Comparison of ENCODE assay signal across 8 cellular contexts in genomic region chr2:136116813-136117390, GRCh38. TPM values are rescaled to one million over a fixed set of nuclear protein-coding genes. Genes with fewer than 3 reads are reported as not detected.
DNase-seq lines count a peak whose midpoint lies in the region; ATAC-seq lines count a peak whose summit lies in the region.

No MANE protein-coding gene starts in this region.

- no peak overlapping the region for H2BK5ac ChIP-seq in mesendoderm (ENCODE audit: low read length)

- no peak overlapping the region for H3K27ac ChIP-seq in mesendoderm (ENCODE audit: low read depth, low read length)

- WGBS in mesendoderm (ENCODE audit: extremely low coverage, insufficient coverage, low lambda C conversion rate), result no CpG with 5 or more reads among the region's 57 CpGs

- peak overlapping the region; percentile 66 for H3K18ac ChIP-seq in mesendoderm (ENCODE audit: low read length)

- H4K8ac ChIP-seq in mesendoderm (ENCODE audit: low read depth, low read length), result no peak overlapping the region

- H3K27me3 Mint-ChIP-seq in central memory CD8-positive, alpha-beta T cell, result no peaks in the 10 kb centered on the region
- H3K27me3 Mint-ChIP-seq in stimulated activated naive CD8-positive, alpha-beta T cell treated with anti-CD3 and anti-CD28 coated beads, Interleukin-15, amount 100 ng/mL, for 72 hours, result no peaks in the 10 kb centered on the region

- no peaks in the 10 kb centered on the region for H3K9me3 Mint-ChIP-seq in central memory CD8-positive, alpha-beta T cell
- H3K9me3 Mint-ChIP-seq in stimulated activated naive CD8-positive, alpha-beta T cell treated with anti-CD3 and anti-CD28 coated beads, Interleukin-15, amount 100 ng/mL, for 72 hours, result no peaks in the 10 kb centered on the region

- peak overlapping the region; percentile 99 for H3K27ac Mint-ChIP-seq in central memory CD8-positive, alpha-beta T cell (ENCODE audit: low read depth)
- peak overlapping the region; percentile 97 to 99 for H3K27ac Mint-ChIP-seq in stimulated activated naive CD8-positive, alpha-beta T cell treated with anti-CD3 and anti-CD28 coated beads, Interleukin-15, amount 100 ng/mL, for 72 hours

- no peak overlapping the region for H2BK15ac ChIP-seq in mesendoderm (replicated peaks; ENCODE audit: low read depth)

- peak overlapping the region; percentile 18 for H3K4me2 ChIP-seq in mesendoderm (ENCODE audit: low read length)

- H4K5ac ChIP-seq in mesendoderm (ENCODE audit: low read length), result no peak overlapping the region

- H3K4ac ChIP-seq in mesendoderm (ENCODE audit: low read depth, low read length), result no peak overlapping the region

- H2BK120ac ChIP-seq in mesendoderm (ENCODE audit: low read depth, low read length), result no peak overlapping the region

- peaks cover 5% of the 10 kb centered on the region for H3K79me1 ChIP-seq in mesendoderm (ENCODE audit: low read length)

- peaks cover 6% of the 10 kb centered on the region for H3K36me3 ChIP-seq in mesendoderm (ENCODE audit: control insufficient read depth, insufficient read depth, low read length)

- H3K4me1 ChIP-seq in mesendoderm (ENCODE audit: control insufficient read depth, low read depth, low read length), result no peaks in the 10 kb centered on the region

- DNase-seq in AG20443 (ENCODE audit: low spot score) (peak; percentile 27), T-helper 9 cell (peak; percentile 60), mesendoderm (no peak), cerebellar nuclear complex (lab: John Stamatoyannopoulos, UW) (no peak)
- peak; percentile 72 to 86 for DNase-seq in central memory CD8-positive, alpha-beta T cell (ENCODE audit: low spot score in 2 of 2)
- DNase-seq in stimulated activated naive CD8-positive, alpha-beta T cell treated with anti-CD3 and anti-CD28 coated beads, Interleukin-15, amount 100 ng/mL, for 72 hours, result peak; percentile 81 to 86

- peaks cover 1% of the 10 kb centered on the region for H3K79me2 ChIP-seq in mesendoderm (ENCODE audit: control insufficient read depth, insufficient read depth, low read length)

- peaks cover 73% of the 10 kb centered on the region for H3K36me3 Mint-ChIP-seq in central memory CD8-positive, alpha-beta T cell (ENCODE audit: insufficient read depth)

- H3K56ac ChIP-seq in mesendoderm (ENCODE audit: low read length), result peak overlapping the region; percentile 47

- H3K23ac ChIP-seq in mesendoderm (ENCODE audit: low read length), result no peak overlapping the region

- peak overlapping the region; percentile 93 for H3K4me3 Mint-ChIP-seq in central memory CD8-positive, alpha-beta T cell
- peak overlapping the region; percentile 81 to 97 for H3K4me3 Mint-ChIP-seq in stimulated activated naive CD8-positive, alpha-beta T cell treated with anti-CD3 and anti-CD28 coated beads, Interleukin-15, amount 100 ng/mL, for 72 hours

- ATAC-seq in GM19035 (IDR thresholded peaks at IDR 0.05; ENCODE audit: unreplicated experiment) (peak; percentile 60), HG03159 (IDR thresholded peaks at IDR 0.05; ENCODE audit: unreplicated experiment) (peak; percentile 44)
- peak; percentile 21 for ATAC-seq in central memory CD8-positive, alpha-beta T cell (replicated peaks; ENCODE audit: extremely low read depth, poor library complexity, severe bottlenecking)
- ATAC-seq in stimulated activated naive CD8-positive, alpha-beta T cell treated with anti-CD3 and anti-CD28 coated beads, Interleukin-15, amount 100 ng/mL, for 72 hours, result peak; percentile 71

- H3K9ac ChIP-seq in mesendoderm (ENCODE audit: low read length), result peak overlapping the region; percentile 63

- peak overlapping the region; percentile 49 for H3K4me3 ChIP-seq in mesendoderm (ENCODE audit: low read length)

- H3K4me1 Mint-ChIP-seq in central memory CD8-positive, alpha-beta T cell, result peaks cover 66% of the 10 kb centered on the region
- H3K4me1 Mint-ChIP-seq in stimulated activated naive CD8-positive, alpha-beta T cell treated with anti-CD3 and anti-CD28 coated beads, Interleukin-15, amount 100 ng/mL, for 72 hours, result peaks cover 59% of the 10 kb centered on the region

- no peak overlapping the region for H2AK5ac ChIP-seq in mesendoderm (ENCODE audit: low read length)

- H3K27me3 ChIP-seq in mesendoderm (ENCODE audit: insufficient read depth, low read length, poor library complexity), result peaks cover 8% of the 10 kb centered on the region

RNA-seq across cellular contexts. Expression of gene CXCR4, which starts 1.0 kb away (rescaled TPM):
- polyA plus RNA-seq in mesendoderm (2013, experiment 1 of 2), result 1.7 TPM
- polyA plus RNA-seq in mesendoderm (2013, experiment 2 of 2), result 1.9 TPM

Comparison
In these comparisons a context has a peak if more than half of its experiments do, and no peak if none do; other contexts are left out.
1. DNase-seq: peak in AG20443 (single experiment), T-helper 9 cell (single experiment), central memory CD8-positive, alpha-beta T cell (2 of 2) and stimulated activated naive CD8-positive, alpha-beta T cell treated with anti-CD3 and anti-CD28 coated beads, Interleukin-15, amount 100 ng/mL, for 72 hours (2 of 2); none in mesendoderm (single experiment) and cerebellar nuclear complex (0 of 2).
2. ATAC-seq: peak in every context shown above with its lines; median percentile 71 in stimulated activated naive CD8-positive, alpha-beta T cell treated with anti-CD3 and anti-CD28 coated beads, Interleukin-15, amount 100 ng/mL, for 72 hours; 60 in GM19035; 44 in HG03159; 21 in central memory CD8-positive, alpha-beta T cell.